1 cellular context compared by ENCODE assay signal in the genomic region with DNA sequence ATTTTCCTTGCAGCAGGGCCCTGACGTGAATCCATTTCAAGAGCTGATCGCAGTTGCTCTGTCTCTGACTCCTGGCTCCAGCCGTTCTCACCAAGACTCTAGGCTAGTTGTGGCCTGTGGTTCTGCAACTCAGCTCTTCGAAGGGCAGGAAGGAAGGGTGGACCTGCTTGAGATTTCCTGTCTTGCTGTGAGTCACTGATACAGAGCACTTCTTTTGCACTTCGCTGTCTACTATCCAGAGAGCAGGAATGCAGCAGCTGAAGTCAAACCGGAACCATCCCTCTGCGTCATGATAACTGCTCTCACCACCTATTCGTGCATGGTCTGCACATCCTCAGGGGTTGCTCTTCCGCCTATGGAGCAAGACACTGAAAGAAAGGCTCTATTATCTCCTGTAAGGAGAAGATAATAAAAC.
A peak's percentile ranks its signal among the peaks of the same experiment; 100 is the strongest.
TF ChIP-seq lines count a peak whose summit lies in the region.

No MANE protein-coding gene starts in this region.

TF ChIP-seq in K562, 482 proteins besides CTCF, POLR2A, EP300 and RAD21 (continued from another document):
- TF ChIP-seq ATF3 (IDR thresholded peaks at IDR 0.05), result peak; percentile 77
- TF ChIP-seq ATF3 (CRISPR knock-in tag; conservative IDR thresholded peaks at IDR 0.05), result 0 out of 2 replicates have a peak, but pooled peaks have one; percentile 27
- TF ChIP-seq, protein P1, sequence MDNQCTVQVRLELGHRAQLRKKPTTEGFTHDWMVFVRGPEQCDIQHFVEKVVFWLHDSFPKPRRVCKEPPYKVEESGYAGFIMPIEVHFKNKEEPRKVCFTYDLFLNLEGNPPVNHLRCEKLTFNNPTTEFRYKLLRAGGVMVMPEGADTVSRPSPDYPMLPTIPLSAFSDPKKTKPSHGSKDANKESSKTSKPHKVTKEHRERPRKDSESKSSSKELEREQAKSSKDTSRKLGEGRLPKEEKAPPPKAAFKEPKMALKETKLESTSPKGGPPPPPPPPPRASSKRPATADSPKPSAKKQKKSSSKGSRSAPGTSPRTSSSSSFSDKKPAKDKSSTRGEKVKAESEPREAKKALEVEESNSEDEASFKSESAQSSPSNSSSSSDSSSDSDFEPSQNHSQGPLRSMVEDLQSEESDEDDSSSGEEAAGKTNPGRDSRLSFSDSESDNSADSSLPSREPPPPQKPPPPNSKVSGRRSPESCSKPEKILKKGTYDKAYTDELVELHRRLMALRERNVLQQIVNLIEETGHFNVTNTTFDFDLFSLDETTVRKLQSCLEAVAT (IDR thresholded peaks at IDR 0.05), result peak in 1 of 2 experiments; percentile 31; a peak in 1 of 4 replicates
- TF ChIP-seq HDAC1 (IDR thresholded peaks at IDR 0.05), result peak in 1 of 2 experiments; percentile 73; a peak in 2 of 4 replicates
- TF ChIP-seq AFF1 (IDR thresholded peaks at IDR 0.05; ENCODE audit: low read depth in 1 of 2, partially characterized antibody in 2 of 2), result no peak
- TF ChIP-seq CREB5 (CRISPR knock-in tag; IDR thresholded peaks at IDR 0.05), result no peak
- peak in 1 of 2 experiments; percentile 54; a peak in 1 of 4 replicates for TF ChIP-seq ETV6 (IDR thresholded peaks at IDR 0.05; ENCODE audit: borderline replicate concordance in 1 of 2, low read depth in 2 of 2, low read length in 1 of 2)
- no peak for TF ChIP-seq ETV6 (CRISPR knock-in tag; IDR thresholded peaks at IDR 0.05; ENCODE audit: borderline replicate concordance)
- TF ChIP-seq HNRNPLL (IDR thresholded peaks at IDR 0.05; ENCODE audit: low read depth, low read length, poor library complexity, severe bottlenecking), result peak; percentile 24
- peak; percentile 47 for TF ChIP-seq SMAD4 (CRISPR knock-in tag; conservative IDR thresholded peaks at IDR 0.05)
- TF ChIP-seq ZNF668 (CRISPR knock-in tag; IDR thresholded peaks at IDR 0.05), result no peak
- TF ChIP-seq, protein P2, sequence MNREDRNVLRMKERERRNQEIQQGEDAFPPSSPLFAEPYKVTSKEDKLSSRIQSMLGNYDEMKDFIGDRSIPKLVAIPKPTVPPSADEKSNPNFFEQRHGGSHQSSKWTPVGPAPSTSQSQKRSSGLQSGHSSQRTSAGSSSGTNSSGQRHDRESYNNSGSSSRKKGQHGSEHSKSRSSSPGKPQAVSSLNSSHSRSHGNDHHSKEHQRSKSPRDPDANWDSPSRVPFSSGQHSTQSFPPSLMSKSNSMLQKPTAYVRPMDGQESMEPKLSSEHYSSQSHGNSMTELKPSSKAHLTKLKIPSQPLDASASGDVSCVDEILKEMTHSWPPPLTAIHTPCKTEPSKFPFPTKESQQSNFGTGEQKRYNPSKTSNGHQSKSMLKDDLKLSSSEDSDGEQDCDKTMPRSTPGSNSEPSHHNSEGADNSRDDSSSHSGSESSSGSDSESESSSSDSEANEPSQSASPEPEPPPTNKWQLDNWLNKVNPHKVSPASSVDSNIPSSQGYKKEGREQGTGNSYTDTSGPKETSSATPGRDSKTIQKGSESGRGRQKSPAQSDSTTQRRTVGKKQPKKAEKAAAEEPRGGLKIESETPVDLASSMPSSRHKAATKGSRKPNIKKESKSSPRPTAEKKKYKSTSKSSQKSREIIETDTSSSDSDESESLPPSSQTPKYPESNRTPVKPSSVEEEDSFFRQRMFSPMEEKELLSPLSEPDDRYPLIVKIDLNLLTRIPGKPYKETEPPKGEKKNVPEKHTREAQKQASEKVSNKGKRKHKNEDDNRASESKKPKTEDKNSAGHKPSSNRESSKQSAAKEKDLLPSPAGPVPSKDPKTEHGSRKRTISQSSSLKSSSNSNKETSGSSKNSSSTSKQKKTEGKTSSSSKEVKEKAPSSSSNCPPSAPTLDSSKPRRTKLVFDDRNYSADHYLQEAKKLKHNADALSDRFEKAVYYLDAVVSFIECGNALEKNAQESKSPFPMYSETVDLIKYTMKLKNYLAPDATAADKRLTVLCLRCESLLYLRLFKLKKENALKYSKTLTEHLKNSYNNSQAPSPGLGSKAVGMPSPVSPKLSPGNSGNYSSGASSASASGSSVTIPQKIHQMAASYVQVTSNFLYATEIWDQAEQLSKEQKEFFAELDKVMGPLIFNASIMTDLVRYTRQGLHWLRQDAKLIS (CRISPR knock-in tag; IDR thresholded peaks at IDR 0.05), result no peak
- TF ChIP-seq TFE3 (CRISPR knock-in tag; IDR thresholded peaks at IDR 0.05), result no peak
- no peak for TF ChIP-seq CBX8 (IDR thresholded peaks at IDR 0.05; ENCODE audit: borderline replicate concordance, extremely low read depth, low read depth, low read length, poor library complexity, severe bottlenecking)
TF ChIP-seq in K562: peak in this region for 106.
